In the genomic region with DNA sequence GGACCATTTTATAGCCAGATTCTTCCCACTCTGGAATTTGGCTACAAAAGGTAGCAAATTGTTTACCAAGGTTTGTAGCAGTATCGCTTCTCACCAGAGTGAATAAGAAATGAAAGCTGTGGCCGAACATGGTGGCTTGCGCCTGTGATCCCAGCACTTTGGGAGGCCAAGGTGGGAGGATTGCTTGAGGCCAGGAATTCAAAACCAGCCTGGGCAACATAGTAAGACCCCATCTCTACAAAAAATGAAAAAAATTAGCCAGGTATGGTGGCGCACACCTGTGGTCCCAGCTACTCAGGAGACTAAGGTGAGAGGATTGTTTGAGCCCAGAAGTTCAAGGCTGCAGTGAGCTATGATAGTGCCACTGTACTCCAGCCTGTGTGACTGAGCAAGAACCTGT, we compare ENCODE assay signal across 7 cellular contexts. TPM values are rescaled to one million over a fixed set of nuclear protein-coding genes. Genes with fewer than 3 reads are reported as not detected.
A peak's percentile ranks its signal among the peaks of the same experiment; 100 is the strongest.
DNase-seq lines count a peak whose midpoint lies in the region; ATAC-seq, FAIRE-seq and TF ChIP-seq lines count a peak whose summit lies in the region.
"Not testable (repeated sequence)": the region's sequence is repeated elsewhere in the genome, so short reads cannot be mapped to it uniquely, and the experiment has no call there.

No MANE protein-coding gene starts in this region.

- H3K79me2 ChIP-seq in K562 (ENCODE audit: control insufficient read depth, insufficient read depth, low read length) = peaks cover 13% of the 10 kb centered on the region; the same call in 2 of the 3 replicates

- not testable (repeated sequence) for H3K4me3 Mint-ChIP-seq in CD4-positive, alpha-beta T cell; activated CD4-positive, alpha-beta T cell treated with anti-CD3 and anti-CD28 coated beads, Interleukin-2, amount 10 ng/mL, durations not matched to agents 7 days and 5 days
- peak overlapping the region; percentile 83 for H3K4me3 Mint-ChIP-seq in natural killer cell

- TF ChIP-seq CTCF in CD4-positive, alpha-beta T cell (IDR thresholded peaks at IDR 0.05); Peyer's patch (IDR thresholded peaks at IDR 0.05); K562 (IDR thresholded peaks at IDR 0.05 in 2 of 3, conservative IDR thresholded peaks at IDR 0.05 in 1 of 3; ENCODE audit: insufficient read depth in 2 of 3, low read depth in 1 of 3, low read length in 3 of 3); left ventricle myocardium inferior (IDR thresholded peaks at IDR 0.05; ENCODE audit: borderline replicate concordance); natural killer cell (IDR thresholded peaks at IDR 0.05): not testable (repeated sequence)

- not testable (repeated sequence) for H2AFZ ChIP-seq in K562 (ENCODE audit: low read depth, low read length)

- not testable (repeated sequence) for H3K9ac ChIP-seq in K562 (ENCODE audit: insufficient read depth in 1 of 2, low read depth in 2 of 2, low read length in 2 of 2); subcutaneous abdominal adipose tissue (ENCODE audit: low read length in 5 of 5)

- not testable (repeated sequence) for H3K9me1 ChIP-seq in K562 (ENCODE audit: control insufficient read depth, insufficient read depth, low read length)

- intact Hi-C loops in CD4-positive, alpha-beta T cell (cut with DNase I, micrococcal nuclease); K562 (cut with micrococcal nuclease); left ventricle myocardium inferior (cut with micrococcal nuclease): not testable (repeated sequence)
- intact Hi-C loops in natural killer cell (cut with micrococcal nuclease) = loop anchor here (1.0 to 5.0 kb wide), 3 partner anchors 21 to 70 kb away; partner anchors contain the start of gene ASL

- not testable (repeated sequence) for ATAC-seq in CD4-positive, alpha-beta T cell (ENCODE audit: poor library complexity); K562; natural killer cell

- FAIRE-seq in K562 (lab: Jason Lieb, UNC) = not testable (repeated sequence)

- H3K4me3 ChIP-seq in Peyer's patch; K562; left ventricle myocardium inferior; subcutaneous abdominal adipose tissue (ENCODE audit: low read depth in 1 of 5, low read length in 5 of 5): not testable (repeated sequence)

- not testable (repeated sequence) for H3K27ac ChIP-seq in CD4-positive, alpha-beta T cell (ENCODE audit: low read depth, low read length); K562 (ENCODE audit: extremely low read depth, low read depth, low read length)
- H3K27ac ChIP-seq in Peyer's patch (peak overlapping the region in 3 of 4 donors; percentile 28 to 47 (median 44)), left ventricle myocardium inferior (replicated peaks) (peak overlapping the region; percentile 88), subcutaneous abdominal adipose tissue (ENCODE audit: low read depth, low read length) (peak overlapping the region; percentile 69)

- H3K27ac Mint-ChIP-seq in CD4-positive, alpha-beta T cell = peak overlapping the region; percentile 65
- H3K27ac Mint-ChIP-seq in activated CD4-positive, alpha-beta T cell treated with anti-CD3 and anti-CD28 coated beads, Interleukin-2, amount 10 ng/mL, durations not matched to agents 7 days and 5 days = peak overlapping the region; percentile 82
- peak overlapping the region; percentile 95 to 96 for H3K27ac Mint-ChIP-seq in natural killer cell

- in situ Hi-C loops in K562 (cut with MboI) = not testable (repeated sequence)

- TF ChIP-seq POLR2A in Peyer's patch (IDR thresholded peaks at IDR 0.05); K562 (conservative IDR thresholded peaks at IDR 0.05): not testable (repeated sequence)

- H4K20me1 ChIP-seq in K562 (replicated peaks; ENCODE audit: control insufficient read depth, insufficient read depth, low read length) = peaks cover 18% of the 10 kb centered on the region

- H3K4me1 ChIP-seq in Peyer's patch (peaks cover 0 to 17% (median 3%) of the 10 kb centered on the region in 4 donors), left ventricle myocardium inferior (peaks cover 80% of the 10 kb centered on the region), subcutaneous abdominal adipose tissue (ENCODE audit: control insufficient read depth in 5 of 5, insufficient read depth in 5 of 5, low read length in 5 of 5) (peaks cover 6 to 79% (median 52%) of the 10 kb centered on the region in 5 donors)
- H3K4me1 ChIP-seq in K562 (replicated peaks in 1 of 2; ENCODE audit: control insufficient read depth in 2 of 2, insufficient read depth in 2 of 2, low read length in 2 of 2) = not testable (repeated sequence)

- peaks cover 23% of the 10 kb centered on the region for H3K4me1 Mint-ChIP-seq in CD4-positive, alpha-beta T cell (ENCODE audit: low read depth)
- peaks cover 28% of the 10 kb centered on the region for H3K4me1 Mint-ChIP-seq in activated CD4-positive, alpha-beta T cell treated with anti-CD3 and anti-CD28 coated beads, Interleukin-2, amount 10 ng/mL, durations not matched to agents 7 days and 5 days
- peaks cover 50 to 51% of the 10 kb centered on the region in 2 donors for H3K4me1 Mint-ChIP-seq in natural killer cell

- not testable (repeated sequence) for TF ChIP-seq EP300 in K562 (IDR thresholded peaks at IDR 0.05; ENCODE audit: low read length)

- POLR2A ChIA-PET in CD4-positive, alpha-beta T cell (lab: Charles Lee) = not testable (repeated sequence)
- POLR2A ChIA-PET in activated CD4-positive, alpha-beta T cell treated with anti-CD3 and anti-CD28 coated beads, Interleukin-2, amount 10 ng/mL, durations not matched to agents 7 days and 5 days (lab: Charles Lee) = interaction anchor here (0.8 kb wide), 1 partner anchor 9 kb away, joined by 3 read pairs; no protein-coding TSS in a partner anchor
- POLR2A ChIA-PET in K562 (lab: Yijun Ruan, JAX) = interaction anchor here (1.2 kb wide), 1 partner anchor 9 kb away, joined by 3 read pairs; no protein-coding TSS in a partner anchor

- H3K4me2 ChIP-seq in K562 (ENCODE audit: insufficient read depth, low read length) = not testable (repeated sequence)

- not testable (repeated sequence) for TF ChIP-seq RAD21 in K562 (CRISPR knock-in tag; conservative IDR thresholded peaks at IDR 0.05 in 1 of 2, IDR thresholded peaks at IDR 0.05 in 1 of 2)

- WGBS in K562 (ENCODE audit: insufficient coverage, low coverage, missing lambda C conversion rate) = 89% methylated on average over 4 of the region's 4 CpGs

- H3K9me3 Mint-ChIP-seq in CD4-positive, alpha-beta T cell; activated CD4-positive, alpha-beta T cell treated with anti-CD3 and anti-CD28 coated beads, Interleukin-2, amount 10 ng/mL, durations not matched to agents 7 days and 5 days; natural killer cell: not testable (repeated sequence)

- DNase-seq in CD4-positive, alpha-beta T cell; Peyer's patch; activated CD4-positive, alpha-beta T cell treated with anti-CD3 and anti-CD28 coated beads, Interleukin-2, amount 10 ng/mL, durations not matched to agents 7 days and 5 days; K562 (ENCODE audit: extremely low read depth in 1 of 4, low spot score in 3 of 4); left ventricle myocardium inferior; natural killer cell: not testable (repeated sequence)

- not testable (repeated sequence) for H3K27me3 ChIP-seq in CD4-positive, alpha-beta T cell (ENCODE audit: control insufficient read depth, insufficient read depth, low read length); Peyer's patch; K562 (ENCODE audit: control insufficient read depth in 2 of 2, insufficient read depth in 2 of 2, low read length in 2 of 2); left ventricle myocardium inferior (ENCODE audit: low read depth); subcutaneous abdominal adipose tissue (ENCODE audit: control insufficient read depth in 5 of 5, insufficient read depth in 4 of 5, low read length in 5 of 5)

- peaks cover 88% of the 10 kb centered on the region for H3K36me3 Mint-ChIP-seq in CD4-positive, alpha-beta T cell (ENCODE audit: low read depth)
- H3K36me3 Mint-ChIP-seq in activated CD4-positive, alpha-beta T cell treated with anti-CD3 and anti-CD28 coated beads, Interleukin-2, amount 10 ng/mL, durations not matched to agents 7 days and 5 days (ENCODE audit: low read depth) = peaks cover 53% of the 10 kb centered on the region
- peaks cover 15% of the 10 kb centered on the region for H3K36me3 Mint-ChIP-seq in natural killer cell

- peaks cover 0 to 46% (median 0%) of the 10 kb centered on the region in 3 donors for H3K36me3 ChIP-seq in Peyer's patch
- peaks cover 96% of the 10 kb centered on the region for H3K36me3 ChIP-seq in K562 (ENCODE audit: control insufficient read depth, insufficient read depth, low read length)
- peaks cover 23% of the 10 kb centered on the region for H3K36me3 ChIP-seq in left ventricle myocardium inferior
- peaks cover 0 to 46% (median 19%) of the 10 kb centered on the region in 5 donors for H3K36me3 ChIP-seq in subcutaneous abdominal adipose tissue (ENCODE audit: control insufficient read depth in 5 of 5, insufficient read depth in 5 of 5, low read length in 5 of 5)

- H3K27me3 Mint-ChIP-seq in CD4-positive, alpha-beta T cell; activated CD4-positive, alpha-beta T cell treated with anti-CD3 and anti-CD28 coated beads, Interleukin-2, amount 10 ng/mL, durations not matched to agents 7 days and 5 days; natural killer cell (ENCODE audit: low read depth in 2 of 2): not testable (repeated sequence)

- CTCF ChIA-PET in CD4-positive, alpha-beta T cell (lab: Charles Lee); activated CD4-positive, alpha-beta T cell treated with anti-CD3 and anti-CD28 coated beads, Interleukin-2, amount 10 ng/mL, durations not matched to agents 7 days and 5 days (lab: Charles Lee); K562 (lab: Yijun Ruan, JAX; ENCODE audit: low intra/inter-chr PET ratio): not testable (repeated sequence)

- not testable (repeated sequence) for H3K9me3 ChIP-seq in CD4-positive, alpha-beta T cell (ENCODE audit: control insufficient read depth, low read length); Peyer's patch; K562 (replicated peaks; ENCODE audit: control insufficient read depth, insufficient read depth, low read depth, low read length); left ventricle myocardium inferior (replicated peaks); subcutaneous abdominal adipose tissue (ENCODE audit: control insufficient read depth in 5 of 5, low read length in 5 of 5)

- not testable (repeated sequence) for BruUV-seq in K562 (replicated peaks; lab: Mats Ljungman, UMichigan)

RNA-seq across cellular contexts. Expression of gene CRCP, which starts 33.0 kb away (rescaled TPM):
- 10 to 100 TPM; 29.2 to 29.4 TPM for total RNA-seq in CD4-positive, alpha-beta T cell
- 10 to 100 TPM; 24.7 to 67.7 (median 42.2) TPM for total RNA-seq in Peyer's patch
- total RNA-seq in activated CD4-positive, alpha-beta T cell treated with anti-CD3 and anti-CD28 coated beads, Interleukin-2, amount 10 ng/mL, durations not matched to agents 7 days and 5 days = 10 to 100 TPM; 29.4 to 31.4 TPM
- total RNA-seq in K562 (2011; cell fraction: chromatin; rRNA removed; ENCODE audit: low replicate concordance) = 53.3 and 55.2 TPM in 2 replicates
- total RNA-seq in K562 (2011; cell fraction: nucleolus; rRNA removed) = 32.0 and 38.2 TPM in 2 replicates
- total RNA-seq in K562 (2011; cell fraction: nucleoplasm; rRNA removed) = 41.5 and 59.3 TPM in 2 replicates
- 46.7 and 51.4 TPM in 2 replicates for total RNA-seq in K562 (2014; rRNA removed)
- 43.0 and 44.2 TPM in 2 replicates for total RNA-seq in K562 (2014; rRNA removed; fragmentation: Illumina TruSeq; extraction: Trizol)
- total RNA-seq in K562 (2015; rRNA removed; fragmentation: Illumina TruSeq; extraction: Trizol) = 51.9 and 55.0 TPM in 2 replicates
- total RNA-seq in K562 (2021) = 43.0 and 43.4 TPM in 2 replicates
- polyA plus RNA-seq in K562 (2011; rRNA removed) = 28.6 and 41.0 TPM in 2 replicates
- polyA plus RNA-seq in K562 (2011; cell fraction: cytosol; rRNA removed) = 25.7 and 28.0 TPM in 2 replicates
- polyA plus RNA-seq in K562 (2011; cell fraction: nucleus; rRNA removed) = 13.5 and 15.3 TPM in 2 replicates
- 33.7 and 63.4 TPM in 2 replicates for polyA plus RNA-seq in K562 (2012)
- 45.3 and 58.3 TPM in 2 replicates for polyA plus RNA-seq in K562 (2014; fragmentation: Illumina TruSeq; extraction: Trizol)
- polyA plus RNA-seq in K562 (2014; fragmentation: Nextera tagmentation; extraction: Ambion mirVana) = 10 to 100 TPM; 22.1 to 26.1 TPM
- 46.1 and 51.2 TPM in 2 replicates for polyA plus RNA-seq in K562 (2014; rRNA removed)
- 45.3 and 57.0 TPM in 2 replicates for polyA minus RNA-seq in K562 (2011; rRNA and poly(A)+ RNA removed)
- 35.5 and 37.0 TPM in 2 replicates for polyA minus RNA-seq in K562 (2011; cell fraction: cytosol; rRNA and poly(A)+ RNA removed)
- 11.7 and 15.6 TPM in 2 replicates for polyA minus RNA-seq in K562 (2011; cell fraction: nucleus; rRNA and poly(A)+ RNA removed)
- 23.2 TPM for total RNA-seq in left ventricle myocardium inferior
- total RNA-seq in natural killer cell = 10 to 100 TPM; 67.5 to 72.1 (median 68.0) TPM

RNA-seq across cellular contexts. Expression of gene TPST1, which starts 57.5 kb away (rescaled TPM):
- 1 to 10 TPM; 1.9 to 2.6 TPM for total RNA-seq in CD4-positive, alpha-beta T cell
- total RNA-seq in Peyer's patch = 10 to 100 TPM in 3 of 4 donors, 1 to 10 TPM in 1; 5.4 to 58.6 (median 12.5) TPM
- under 1 TPM; 0.67 to 0.79 TPM for total RNA-seq in activated CD4-positive, alpha-beta T cell treated with anti-CD3 and anti-CD28 coated beads, Interleukin-2, amount 10 ng/mL, durations not matched to agents 7 days and 5 days
- 14.2 and 17.0 TPM in 2 replicates for total RNA-seq in K562 (2011; cell fraction: chromatin; rRNA removed; ENCODE audit: low replicate concordance)
- total RNA-seq in K562 (2011; cell fraction: nucleolus; rRNA removed) = 6.0 and 9.9 TPM in 2 replicates
- 10.0 and 11.1 TPM in 2 replicates for total RNA-seq in K562 (2011; cell fraction: nucleoplasm; rRNA removed)
- total RNA-seq in K562 (2014; rRNA removed) = 0.41 and 0.49 TPM in 2 replicates
- total RNA-seq in K562 (2014; rRNA removed; fragmentation: Illumina TruSeq; extraction: Trizol) = 0.65 and 1.0 TPM in 2 replicates
- 0.34 and 0.43 TPM in 2 replicates for total RNA-seq in K562 (2015; rRNA removed; fragmentation: Illumina TruSeq; extraction: Trizol)
- total RNA-seq in K562 (2021) = 0.53 and 1.0 TPM in 2 replicates
- polyA plus RNA-seq in K562 (2011; rRNA removed) = 1.5 and 2.2 TPM in 2 replicates
- polyA plus RNA-seq in K562 (2011; cell fraction: cytosol; rRNA removed) = 0.43 and 0.63 TPM in 2 replicates
- polyA plus RNA-seq in K562 (2011; cell fraction: nucleus; rRNA removed) = 0.70 and 1.3 TPM in 2 replicates
- polyA plus RNA-seq in K562 (2012) = 0.35 and 0.58 TPM in 2 replicates
- polyA plus RNA-seq in K562 (2014; fragmentation: Illumina TruSeq; extraction: Trizol) = 0.58 and 0.76 TPM in 2 replicates
- polyA plus RNA-seq in K562 (2014; fragmentation: Nextera tagmentation; extraction: Ambion mirVana) = under 1 TPM; 0.15 to 0.30 TPM
- 1.2 and 2.8 TPM in 2 replicates for polyA plus RNA-seq in K562 (2014; rRNA removed)
- 3.7 and 4.8 TPM in 2 replicates for polyA minus RNA-seq in K562 (2011; rRNA and poly(A)+ RNA removed)
- polyA minus RNA-seq in K562 (2011; cell fraction: cytosol; rRNA and poly(A)+ RNA removed) = 1.0 and 1.9 TPM in 2 replicates
- 1.9 and 5.9 TPM in 2 replicates for polyA minus RNA-seq in K562 (2011; cell fraction: nucleus; rRNA and poly(A)+ RNA removed)
- total RNA-seq in left ventricle myocardium inferior = 5.7 TPM
- 10 to 100 TPM; 10.4 to 17.3 (median 14.3) TPM for total RNA-seq in natural killer cell
